12 cellular contexts compared by ENCODE assay signal in genomic region chr5:131318455-131318854, GRCh38. TPM values are rescaled to one million over a fixed set of nuclear protein-coding genes. Genes with fewer than 3 reads are reported as not detected.
A peak's percentile ranks its signal among the peaks of the same experiment; 100 is the strongest.
DNase-seq lines count a peak whose midpoint lies in the region; ATAC-seq and TF ChIP-seq lines count a peak whose summit lies in the region.
"Had no signal": no experiment of that assay in that cellular context is flagged by ENCODE, and none has a peak within 500 bp of the region (broad histone marks: within the 10 kb centered on the region; RNA-seq: fewer than 3 reads in every experiment).

No MANE protein-coding gene starts in this region.

- H2AFZ ChIP-seq in osteoblast (ENCODE audit: low read length), result no peak overlapping the region

- H4K20me1 ChIP-seq in osteoblast (ENCODE audit: insufficient read depth, low read length), result peaks cover 1% of the 10 kb centered on the region

- TF ChIP-seq CTCF in osteoblast (IDR thresholded peaks at IDR 0.05; ENCODE audit: extremely low read depth, low read depth, low read length), result no peak
- TF ChIP-seq CTCF in GM10248 (IDR thresholded peaks at IDR 0.05; ENCODE audit: control extremely low read depth, extremely low read depth, low read depth, missing control alignments), result no peak

- H3K9me3 Mint-ChIP-seq in activated naive CD8-positive, alpha-beta T cell (ENCODE audit: low read depth), result no peaks in the 10 kb centered on the region
- H3K9me3 Mint-ChIP-seq in activated naive CD8-positive, alpha-beta T cell treated with anti-CD3 and anti-CD28 coated beads, Interleukin-2, amount 50 U/mL, for 24 hours, result peaks cover 8% of the 10 kb centered on the region
- peaks cover 0 to 3% (median 0%) of the 10 kb centered on the region in 8 donors for H3K9me3 Mint-ChIP-seq in CD4-positive, alpha-beta memory T cell
- H3K9me3 Mint-ChIP-seq in activated T-helper 17 cell treated with anti-CD3 and anti-CD28 coated beads, Interleukin-2, amount 50 U/mL, for 72 hours, result no peaks in the 10 kb centered on the region

- H3K4me3 Mint-ChIP-seq in activated naive CD8-positive, alpha-beta T cell, result no peak overlapping the region
- no peak overlapping the region for H3K4me3 Mint-ChIP-seq in activated naive CD8-positive, alpha-beta T cell treated with anti-CD3 and anti-CD28 coated beads, Interleukin-2, amount 50 U/mL, for 24 hours
- no peak overlapping the region for H3K4me3 Mint-ChIP-seq in CD4-positive, alpha-beta memory T cell
- no peak overlapping the region for H3K4me3 Mint-ChIP-seq in activated T-helper 17 cell treated with anti-CD3 and anti-CD28 coated beads, Interleukin-2, amount 50 U/mL, for 72 hours
- H3K4me3 Mint-ChIP-seq: B cell had no signal

- intact Hi-C loops in CD4-positive, alpha-beta memory T cell (cut with micrococcal nuclease), result no loop called here

- ATAC-seq in activated naive CD8-positive, alpha-beta T cell treated with anti-CD3 and anti-CD28 coated beads, Interleukin-2, amount 50 U/mL, for 24 hours, result no peak
- no peak for ATAC-seq in activated T-helper 17 cell treated with anti-CD3 and anti-CD28 coated beads, Interleukin-2, amount 50 U/mL, for 72 hours (replicated peaks)

- POLR2A ChIA-PET in CD4-positive, alpha-beta memory T cell (lab: Charles Lee; ENCODE audit: partially characterized antibody), result interaction anchor here (0.6 to 1.8 kb wide), 3 partner anchors 12 to 55 kb away, joined by 3 to 9 read pairs (median 5); partner anchors contain the start of gene CDC42SE2
- POLR2A ChIA-PET in GM10248 (lab: Yijun Ruan, JAX), result no interaction called here

- peaks cover 87% of the 10 kb centered on the region for H3K4me1 ChIP-seq in CD4-positive, alpha-beta memory T cell (ENCODE audit: insufficient read depth, low read length)
- no peaks in the 10 kb centered on the region for H3K4me1 ChIP-seq in osteoblast (ENCODE audit: insufficient read depth, low read length)

- H3K4me2 ChIP-seq in osteoblast (ENCODE audit: insufficient read depth, low read length), result no peak overlapping the region

- H3K27me3 Mint-ChIP-seq in activated naive CD8-positive, alpha-beta T cell, result no peaks in the 10 kb centered on the region
- H3K27me3 Mint-ChIP-seq in activated naive CD8-positive, alpha-beta T cell treated with anti-CD3 and anti-CD28 coated beads, Interleukin-2, amount 50 U/mL, for 24 hours, result no peaks in the 10 kb centered on the region
- no peaks in the 10 kb centered on the region for H3K27me3 Mint-ChIP-seq in CD4-positive, alpha-beta memory T cell
- no peaks in the 10 kb centered on the region for H3K27me3 Mint-ChIP-seq in activated T-helper 17 cell treated with anti-CD3 and anti-CD28 coated beads, Interleukin-2, amount 50 U/mL, for 72 hours
- H3K27me3 Mint-ChIP-seq: B cell had no signal

- H3K36me3 Mint-ChIP-seq in activated naive CD8-positive, alpha-beta T cell, result peaks cover 26% of the 10 kb centered on the region
- peaks cover 56% of the 10 kb centered on the region for H3K36me3 Mint-ChIP-seq in activated naive CD8-positive, alpha-beta T cell treated with anti-CD3 and anti-CD28 coated beads, Interleukin-2, amount 50 U/mL, for 24 hours (ENCODE audit: low read depth)
- H3K36me3 Mint-ChIP-seq in CD4-positive, alpha-beta memory T cell, result peaks cover 65 to 68% of the 10 kb centered on the region in 2 donors
- H3K36me3 Mint-ChIP-seq in activated T-helper 17 cell treated with anti-CD3 and anti-CD28 coated beads, Interleukin-2, amount 50 U/mL, for 72 hours (ENCODE audit: low read depth), result peaks cover 96% of the 10 kb centered on the region

- no peak overlapping the region for H3K27ac ChIP-seq in CD4-positive, alpha-beta memory T cell (ENCODE audit: low read depth, low read length)
- no peak overlapping the region for H3K27ac ChIP-seq in osteoblast (ENCODE audit: low read depth, low read length)

- no peaks in the 10 kb centered on the region for H3K27me3 ChIP-seq in CD4-positive, alpha-beta memory T cell (ENCODE audit: insufficient read depth, low read length)
- H3K27me3 ChIP-seq in osteoblast (ENCODE audit: insufficient read depth, low read length), result no peaks in the 10 kb centered on the region

- H3K9me3 ChIP-seq in CD4-positive, alpha-beta memory T cell (ENCODE audit: control insufficient read depth in 1 of 2, low read length in 2 of 2), result no peaks in the 10 kb centered on the region
- no peaks in the 10 kb centered on the region for H3K9me3 ChIP-seq in osteoblast (ENCODE audit: low read depth, low read length)
- H3K9me3 ChIP-seq: HAP-1 had no signal

- CTCF ChIA-PET in CD4-positive, alpha-beta memory T cell (lab: Charles Lee; ENCODE audit: partially characterized antibody), result no interaction called here
- CTCF ChIA-PET in GM10248 (lab: Yijun Ruan, JAX), result no interaction called here

- peaks cover 58% of the 10 kb centered on the region for H3K79me2 ChIP-seq in osteoblast (ENCODE audit: insufficient read depth, low read length)

- peaks cover 75% of the 10 kb centered on the region for H3K4me1 Mint-ChIP-seq in activated naive CD8-positive, alpha-beta T cell (ENCODE audit: low read depth)
- H3K4me1 Mint-ChIP-seq in activated naive CD8-positive, alpha-beta T cell treated with anti-CD3 and anti-CD28 coated beads, Interleukin-2, amount 50 U/mL, for 24 hours, result peaks cover 75% of the 10 kb centered on the region
- H3K4me1 Mint-ChIP-seq in CD4-positive, alpha-beta memory T cell, result peaks cover 57 to 83% (median 71%) of the 10 kb centered on the region in 4 donors
- peaks cover 46% of the 10 kb centered on the region for H3K4me1 Mint-ChIP-seq in activated T-helper 17 cell treated with anti-CD3 and anti-CD28 coated beads, Interleukin-2, amount 50 U/mL, for 72 hours

- peaks cover 17% of the 10 kb centered on the region for H3K36me3 ChIP-seq in CD4-positive, alpha-beta memory T cell (ENCODE audit: insufficient read depth, low read length)
- H3K36me3 ChIP-seq in osteoblast (ENCODE audit: insufficient read depth, low read length), result no peaks in the 10 kb centered on the region

- H3K27ac Mint-ChIP-seq in activated naive CD8-positive, alpha-beta T cell, result peak overlapping the region; percentile 84
- H3K27ac Mint-ChIP-seq in activated naive CD8-positive, alpha-beta T cell treated with anti-CD3 and anti-CD28 coated beads, Interleukin-2, amount 50 U/mL, for 24 hours, result no peak overlapping the region
- H3K27ac Mint-ChIP-seq in CD4-positive, alpha-beta memory T cell, result peak overlapping the region in 5 of 7 donors; percentile 27 to 69 (median 42)
- H3K27ac Mint-ChIP-seq in activated T-helper 17 cell treated with anti-CD3 and anti-CD28 coated beads, Interleukin-2, amount 50 U/mL, for 72 hours, result peak overlapping the region; percentile 43
- H3K27ac Mint-ChIP-seq: B cell had no signal

- no peak for DNase-seq in activated naive CD8-positive, alpha-beta T cell treated with anti-CD3 and anti-CD28 coated beads, Interleukin-2, amount 50 U/mL, for 24 hours
- no peak for DNase-seq in CD4-positive, alpha-beta memory T cell
- DNase-seq in osteoblast (ENCODE audit: insufficient read length, low spot score, missing footprints) (peak; percentile 18), NCI-H146 (lab: John Stamatoyannopoulos, UW) (no peak), GM10248 (ENCODE audit: extremely low spot score) (no peak)
- DNase-seq: C1 segment of cervical spinal cord, DMS53, GF-D8 had no signal

- H3K4me3 ChIP-seq in CD4-positive, alpha-beta memory T cell (ENCODE audit: low read length in 2 of 2), result no peak overlapping the region
- no peak overlapping the region for H3K4me3 ChIP-seq in osteoblast (ENCODE audit: insufficient read depth, low read length)
- H3K4me3 ChIP-seq: HAP-1 had no signal

RNA-seq across cellular contexts. Expression of gene CDC42SE2, which starts 54.6 kb away (rescaled TPM):
- total RNA-seq in CD4-positive, alpha-beta memory T cell, result 100 to 1,000 TPM; 298 to 316 TPM
- polyA plus RNA-seq in CD4-positive, alpha-beta memory T cell, result 100 to 1,000 TPM; 414 to 773 TPM
- total RNA-seq in activated T-helper 17 cell treated with anti-CD3 and anti-CD28 coated beads, Interleukin-2, amount 50 U/mL, for 72 hours, result 100 to 1,000 TPM; 107 to 110 TPM
- total RNA-seq in osteoblast, result 22.8 and 24.8 TPM in 2 replicates
